In genomic region chr12:27898022-27898421, GRCh38 we compare ENCODE assay signal across 25 cellular contexts.
DNase-seq lines count a peak whose midpoint lies in the region; ATAC-seq and TF ChIP-seq lines count a peak whose summit lies in the region.
"Had no signal": no experiment of that assay in that cellular context is flagged by ENCODE, and none has a peak within 500 bp of the region (broad histone marks: within the 10 kb centered on the region; RNA-seq: fewer than 3 reads in every experiment).

No MANE protein-coding gene starts in this region.

- H3K9me3 Mint-ChIP-seq in HFFc6, result no peaks in the 10 kb centered on the region
- H3K9me3 Mint-ChIP-seq in mesothelial cell of epicardium, result peaks cover 5% of the 10 kb centered on the region
- H3K9me3 Mint-ChIP-seq in stimulated activated naive B cell treated with anti-CD40 and anti-IgM and Interleukin-4, amounts not matched to agents 10 μg/mL and 1 μg/mL and 100 μg/mL, for 72 hours, result no peaks in the 10 kb centered on the region
- H3K9me3 Mint-ChIP-seq: CD4-positive, alpha-beta T cell; IgD-negative memory B cell had no signal

- no peaks in the 10 kb centered on the region for H3K27me3 Mint-ChIP-seq in HFFc6 (ENCODE audit: insufficient read depth)
- no peaks in the 10 kb centered on the region for H3K27me3 Mint-ChIP-seq in mesothelial cell of epicardium (ENCODE audit: low read depth)
- peaks cover 4 to 7% of the 10 kb centered on the region in 2 donors for H3K27me3 Mint-ChIP-seq in stimulated activated naive B cell treated with anti-CD40 and anti-IgM and Interleukin-4, amounts not matched to agents 10 μg/mL and 1 μg/mL and 100 μg/mL, for 72 hours

- H3K36me3 Mint-ChIP-seq in HFFc6 (ENCODE audit: low read depth) (no peaks in the 10 kb centered on the region), mesothelial cell of epicardium (no peaks in the 10 kb centered on the region)
- H3K36me3 Mint-ChIP-seq in stimulated activated naive B cell treated with anti-CD40 and anti-IgM and Interleukin-4, amounts not matched to agents 10 μg/mL and 1 μg/mL and 100 μg/mL, for 72 hours, result no peaks in the 10 kb centered on the region
- H3K36me3 Mint-ChIP-seq: IgD-negative memory B cell had no signal

- H3K4me1 Mint-ChIP-seq in HFFc6 (ENCODE audit: low read depth) (peaks cover 24% of the 10 kb centered on the region), mesothelial cell of epicardium (peaks cover 19% of the 10 kb centered on the region)
- H3K4me1 Mint-ChIP-seq in stimulated activated naive B cell treated with anti-CD40 and anti-IgM and Interleukin-4, amounts not matched to agents 10 μg/mL and 1 μg/mL and 100 μg/mL, for 72 hours, result peaks cover 7 to 18% of the 10 kb centered on the region in 2 donors

- H3K27ac Mint-ChIP-seq in HFFc6, result peak overlapping the region; percentile 97
- peak overlapping the region; percentile 23 for H3K27ac Mint-ChIP-seq in mesothelial cell of epicardium
- H3K27ac Mint-ChIP-seq in stimulated activated naive B cell treated with anti-CD40 and anti-IgM and Interleukin-4, amounts not matched to agents 10 μg/mL and 1 μg/mL and 100 μg/mL, for 72 hours, result no peak overlapping the region
- H3K27ac Mint-ChIP-seq: CD4-positive, alpha-beta T cell; IgD-negative memory B cell had no signal

- H3K4me3 ChIP-seq in fibroblast of villous mesenchyme (ENCODE audit: low read depth, low read length), result no peak overlapping the region
- H3K4me3 ChIP-seq: BLaER1, SJSA1 had no signal

- TF ChIP-seq CTCF in HFFc6 (IDR thresholded peaks at IDR 0.05), result no peak
- no peak for TF ChIP-seq CTCF in fibroblast of villous mesenchyme (IDR thresholded peaks at IDR 0.05; ENCODE audit: insufficient read depth, low read depth, low read length)
- TF ChIP-seq CTCF in mesothelial cell of epicardium (IDR thresholded peaks at IDR 0.05; ENCODE audit: unreplicated experiment), result no peak

- H3K4me3 Mint-ChIP-seq in HFFc6 (peak overlapping the region; percentile 82), mesothelial cell of epicardium (no peak overlapping the region)
- H3K4me3 Mint-ChIP-seq in stimulated activated naive B cell treated with anti-CD40 and anti-IgM and Interleukin-4, amounts not matched to agents 10 μg/mL and 1 μg/mL and 100 μg/mL, for 72 hours, result no peak overlapping the region
- H3K4me3 Mint-ChIP-seq: CD4-positive, alpha-beta T cell had no signal

- no peak for ATAC-seq in stimulated activated naive B cell treated with anti-CD40 and anti-IgM and Interleukin-4, amounts not matched to agents 10 μg/mL and 1 μg/mL and 100 μg/mL, for 72 hours (replicated peaks)
- ATAC-seq: Right ventricle myocardium inferior had no signal

- no peak for DNase-seq in HFFc6
- DNase-seq in fibroblast of villous mesenchyme (ENCODE audit: low read depth), result peak; percentile 53
- no peak for DNase-seq in mesothelial cell of epicardium (ENCODE audit: low spot score in 2 of 2, unreplicated experiment in 2 of 2)
- no peak for DNase-seq in NCI-H2081 treated with DMSO at 0.1 percent for 48 hours (lab: John Stamatoyannopoulos, UW)
- DNase-seq in activated naive CD4-positive, alpha-beta T cell treated with anti-CD3 and anti-CD28 coated beads, Interleukin-2, amount 50 U/mL, for 16 hours, result no peak
- no peak for DNase-seq in stimulated activated naive B cell treated with anti-CD40 and anti-IgM and Interleukin-4, amounts not matched to agents 10 μg/mL and 1 μg/mL and 100 μg/mL, for 72 hours
- no peak for DNase-seq in medulla oblongata (ENCODE audit: extremely low spot score)
- DNase-seq: CD4-positive, alpha-beta T cell; COR-L47; DMS 273 treated with DMSO at 0.1 percent for 48 hours; DND-41; GOT3; HCEC 1CT; NCI-H1105; NCI-H146; NCI-H2029 treated with DMSO at 0.1 percent for 48 hours; NCI-H2171; NCI-H345; NCI-H524; NCI-H774; NK-92 treated with Interleukin-12 subunit alpha and Interleukin-12 subunit beta, amount 100 ng/mL, for 24 hours had no signal
